ENCODE assay signal across 10 cellular contexts in genomic region chr4:152956650-152957436, GRCh38. TPM values are rescaled to one million over a fixed set of nuclear protein-coding genes. Genes with fewer than 3 reads are reported as not detected.
DNase-seq lines count a peak whose midpoint lies in the region; ATAC-seq and TF ChIP-seq lines count a peak whose summit lies in the region.
"Had no signal": no experiment of that assay in that cellular context is flagged by ENCODE, and none has a peak within 500 bp of the region (broad histone marks: within the 10 kb centered on the region; RNA-seq: fewer than 3 reads in every experiment).

No MANE protein-coding gene starts in this region.

- H3K27me3 ChIP-seq in heart left ventricle: peaks cover 0 to 16% (median 0%) of the 10 kb centered on the region in 9 donors
- no peaks in the 10 kb centered on the region for H3K27me3 ChIP-seq in right atrium auricular region
- no peaks in the 10 kb centered on the region for H3K27me3 ChIP-seq in esophagus (ENCODE audit: control insufficient read depth in 1 of 2, insufficient read depth in 2 of 2, low read length in 2 of 2)
- H3K27me3 ChIP-seq in aorta (ENCODE audit: control insufficient read depth in 1 of 2, insufficient read depth in 2 of 2, low read length in 1 of 2): peaks cover 0 to 2% of the 10 kb centered on the region in 2 donors

- TF ChIP-seq POLR2A in heart left ventricle (IDR thresholded peaks at IDR 0.05): no peak

- H3K4me3 ChIP-seq in heart left ventricle: no peak overlapping the region
- no peak overlapping the region for H3K4me3 ChIP-seq in right atrium auricular region
- no peak overlapping the region for H3K4me3 ChIP-seq in esophagus (ENCODE audit: low read depth in 1 of 2, low read length in 2 of 2)
- H3K4me3 ChIP-seq in aorta (ENCODE audit: low read length in 2 of 2): no peak overlapping the region

- intact Hi-C loops in heart left ventricle (cut with DNase I) (no loop called here), aorta (cut with DNase I) (no loop called here)

- no peaks in the 10 kb centered on the region for H3K36me3 ChIP-seq in heart left ventricle
- no peaks in the 10 kb centered on the region for H3K36me3 ChIP-seq in right atrium auricular region
- no peaks in the 10 kb centered on the region for H3K36me3 ChIP-seq in esophagus (ENCODE audit: control insufficient read depth in 2 of 2, insufficient read depth in 2 of 2, low read length in 1 of 2)
- no peaks in the 10 kb centered on the region for H3K36me3 ChIP-seq in aorta (ENCODE audit: control insufficient read depth in 1 of 2, insufficient read depth in 2 of 2, low read length in 1 of 2)

- peaks cover 8% of the 10 kb centered on the region for H3K27me3 Mint-ChIP-seq in mesothelial cell of epicardium (ENCODE audit: low read depth)

- DNase-seq in heart left ventricle (no peak), right atrium auricular region (ENCODE audit: low spot score) (no peak), mucosa of gallbladder (ENCODE audit: low spot score) (peak; percentile 68), aorta (no peak), mesothelial cell of epicardium (ENCODE audit: low spot score in 2 of 2, unreplicated experiment in 2 of 2) (no peak)
- DNase-seq in stimulated activated CD4-positive, alpha-beta T cell treated with anti-CD3 and anti-CD28 coated beads, Interleukin-2, amount 100 ng/mL, for 24 hours: no peak
- DNase-seq: activated CD4-positive, alpha-beta T cell treated with anti-CD3 and anti-CD28 coated beads for 1 hour; activated effector memory CD4-positive, alpha-beta T cell treated with anti-CD3 and anti-CD28 coated beads, Interleukin-2, amount 50 U/mL, for 16 hours had no signal

- 65 to 75% (median 67%) methylated on average over 12 of the region's 12 CpGs for WGBS in heart left ventricle, 4 donors
- 57 to 61% methylated on average over 12 of the region's 12 CpGs for WGBS in esophagus, 2 donors
- 76 to 80% methylated on average over 12 of the region's 12 CpGs for WGBS in aorta, 2 donors

- H3K4me1 ChIP-seq in heart left ventricle (peaks cover 0 to 19% (median 12%) of the 10 kb centered on the region in 12 donors), right atrium auricular region (peaks cover 0 to 25% of the 10 kb centered on the region in 2 donors), esophagus (ENCODE audit: control insufficient read depth in 2 of 2, insufficient read depth in 2 of 2, low read length in 1 of 2) (peaks cover 0 to 2% of the 10 kb centered on the region in 2 donors), aorta (ENCODE audit: control insufficient read depth in 1 of 2, insufficient read depth in 2 of 2, low read length in 2 of 2) (no peaks in the 10 kb centered on the region)

- peak in 3 of 4 donors; percentile 25 to 45 (median 41) for ATAC-seq in heart left ventricle
- peak; percentile 47 for ATAC-seq in aorta (ENCODE audit: low FRiP score)
- ATAC-seq in HG02970 (IDR thresholded peaks at IDR 0.05; ENCODE audit: low FRiP score, unreplicated experiment): no peak

- no peaks in the 10 kb centered on the region for H3K9me3 ChIP-seq in heart left ventricle
- no peaks in the 10 kb centered on the region for H3K9me3 ChIP-seq in right atrium auricular region
- H3K9me3 ChIP-seq in esophagus (ENCODE audit: control insufficient read depth in 2 of 2, insufficient read depth in 1 of 2, low read depth in 1 of 2, low read length in 1 of 2): no peaks in the 10 kb centered on the region
- no peaks in the 10 kb centered on the region for H3K9me3 ChIP-seq in aorta (ENCODE audit: control insufficient read depth, low read length)

- no peak for TF ChIP-seq CTCF in heart left ventricle (IDR thresholded peaks at IDR 0.05)
- TF ChIP-seq CTCF in right atrium auricular region (IDR thresholded peaks at IDR 0.05): no peak
- TF ChIP-seq CTCF in mesothelial cell of epicardium (IDR thresholded peaks at IDR 0.05; ENCODE audit: unreplicated experiment): no peak

- no peak overlapping the region for H3K4me3 Mint-ChIP-seq in mesothelial cell of epicardium

- H3K4me1 Mint-ChIP-seq in mesothelial cell of epicardium: peaks cover 34% of the 10 kb centered on the region

- H3K27ac ChIP-seq in heart left ventricle (no peak overlapping the region), right atrium auricular region (no peak overlapping the region), esophagus (ENCODE audit: low read depth in 2 of 2, low read length in 1 of 2) (peak overlapping the region; percentile 47 to 61), aorta (ENCODE audit: low read depth in 1 of 2, low read length in 2 of 2) (no peak overlapping the region)

- H3K27ac Mint-ChIP-seq in mesothelial cell of epicardium: no peak overlapping the region

- no peaks in the 10 kb centered on the region for H3K9me3 Mint-ChIP-seq in mesothelial cell of epicardium

- peaks cover 9% of the 10 kb centered on the region for H3K36me3 Mint-ChIP-seq in mesothelial cell of epicardium

RNA-seq across cellular contexts. Expression of gene FHDC1, which starts 20.7 kb away (rescaled TPM):
- total RNA-seq in heart left ventricle (under 1 TPM; 0.04 to 0.97 (median 0.19) TPM), right atrium auricular region (under 1 TPM; 0.33 to 0.90 TPM), mucosa of gallbladder (23.6 TPM), aorta (1 to 10 TPM in 1 of 2 donors, under 1 TPM in 1; 0.88 to 3.0 TPM), mesothelial cell of epicardium (4.2 to 4.6 TPM (median 4.3 TPM) in 3 replicates)
- polyA plus RNA-seq in heart left ventricle (under 1 TPM; 0.27 to 0.30 TPM), esophagus (1 to 10 TPM; 4.7 to 6.7 TPM), aorta (1 to 10 TPM in 1 of 2 donors, under 1 TPM in 1; 0.20 to 1.4 TPM)

Comparison
In these comparisons a context has a peak if more than half of its experiments do, and no peak if none do; other contexts are left out.
1. H3K27ac ChIP-seq: peak in esophagus (2 of 2); none in heart left ventricle (0 of 12), right atrium auricular region (0 of 2) and aorta (0 of 2).